Comparison of ENCODE assay signal across 1 cellular context in genomic region chr12:62966990-62967506, GRCh38.
TF ChIP-seq lines count a peak whose summit lies in the region.

No MANE protein-coding gene starts in this region.

TF ChIP-seq in HepG2, 621 proteins besides CTCF, POLR2A, EP300 and RAD21 (continued from another document and continues in another):
- TF ChIP-seq, protein P1, sequence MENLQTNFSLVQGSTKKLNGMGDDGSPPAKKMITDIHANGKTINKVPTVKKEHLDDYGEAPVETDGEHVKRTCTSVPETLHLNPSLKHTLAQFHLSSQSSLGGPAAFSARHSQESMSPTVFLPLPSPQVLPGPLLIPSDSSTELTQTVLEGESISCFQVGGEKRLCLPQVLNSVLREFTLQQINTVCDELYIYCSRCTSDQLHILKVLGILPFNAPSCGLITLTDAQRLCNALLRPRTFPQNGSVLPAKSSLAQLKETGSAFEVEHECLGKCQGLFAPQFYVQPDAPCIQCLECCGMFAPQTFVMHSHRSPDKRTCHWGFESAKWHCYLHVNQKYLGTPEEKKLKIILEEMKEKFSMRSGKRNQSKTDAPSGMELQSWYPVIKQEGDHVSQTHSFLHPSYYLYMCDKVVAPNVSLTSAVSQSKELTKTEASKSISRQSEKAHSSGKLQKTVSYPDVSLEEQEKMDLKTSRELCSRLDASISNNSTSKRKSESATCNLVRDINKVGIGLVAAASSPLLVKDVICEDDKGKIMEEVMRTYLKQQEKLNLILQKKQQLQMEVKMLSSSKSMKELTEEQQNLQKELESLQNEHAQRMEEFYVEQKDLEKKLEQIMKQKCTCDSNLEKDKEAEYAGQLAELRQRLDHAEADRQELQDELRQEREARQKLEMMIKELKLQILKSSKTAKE (CRISPR knock-in tag; IDR thresholded peaks at IDR 0.05; ENCODE audit: borderline replicate concordance) = peak; percentile 41; the same call in 1 of the 2 replicates
- no peak for TF ChIP-seq WIZ (CRISPR knock-in tag; IDR thresholded peaks at IDR 0.05)
- peak; percentile 70 for TF ChIP-seq MED1 (CRISPR knock-in tag; IDR thresholded peaks at IDR 0.05)
- peak; percentile 61 for TF ChIP-seq NCOR1 (IDR thresholded peaks at IDR 0.05; ENCODE audit: borderline replicate concordance, low read length)
- TF ChIP-seq NR2F2 (IDR thresholded peaks at IDR 0.05; ENCODE audit: borderline replicate concordance, low read depth) = peak; percentile 74
- no peak; the same call in 1 of the 2 replicates for TF ChIP-seq NKX3-1 (CRISPR knock-in tag; IDR thresholded peaks at IDR 0.05)
- no peak for TF ChIP-seq CEBPB (IDR thresholded peaks at IDR 0.05; ENCODE audit: borderline replicate concordance, low read depth, low read length)
- peak; percentile 52; the same call in 1 of the 2 replicates for TF ChIP-seq ZNF784 (CRISPR knock-in tag; IDR thresholded peaks at IDR 0.05; ENCODE audit: borderline replicate concordance)
- TF ChIP-seq PCBP2 (optimal IDR thresholded peaks at IDR 0.05; ENCODE audit: low read depth, low read length, poor library complexity, severe bottlenecking) = no peak
- TF ChIP-seq ZNF263 (CRISPR knock-in tag; IDR thresholded peaks at IDR 0.05) = no peak
- no peak for TF ChIP-seq SNAPC4 (CRISPR knock-in tag; IDR thresholded peaks at IDR 0.05)
- no peak for TF ChIP-seq ZNF616 (CRISPR knock-in tag; IDR thresholded peaks at IDR 0.05; ENCODE audit: low read depth)
- TF ChIP-seq DMAP1 (CRISPR knock-in tag; IDR thresholded peaks at IDR 0.05) = no peak
- TF ChIP-seq RFX5 (IDR thresholded peaks at IDR 0.05; ENCODE audit: low read depth, low read length) = no peak
- TF ChIP-seq ZNF501 (CRISPR knock-in tag; IDR thresholded peaks at IDR 0.05) = no peak
- no peak for TF ChIP-seq ZNF660 (CRISPR knock-in tag; IDR thresholded peaks at IDR 0.05; ENCODE audit: borderline replicate concordance, low read depth)
- TF ChIP-seq GRHL1 (CRISPR knock-in tag; conservative IDR thresholded peaks at IDR 0.05) = no peak
- TF ChIP-seq ZFP36L1 (CRISPR knock-in tag; IDR thresholded peaks at IDR 0.05) = no peak
- no peak for TF ChIP-seq REL (CRISPR knock-in tag; conservative IDR thresholded peaks at IDR 0.05)
- TF ChIP-seq ZSCAN21 (CRISPR knock-in tag; IDR thresholded peaks at IDR 0.05; ENCODE audit: borderline replicate concordance) = no peak
- no peak for TF ChIP-seq U2AF2 (IDR thresholded peaks at IDR 0.05; ENCODE audit: low read depth, low read length)
- no peak for TF ChIP-seq ZNF10 (CRISPR knock-in tag; IDR thresholded peaks at IDR 0.05; ENCODE audit: borderline replicate concordance, low read depth)
- TF ChIP-seq KLF16 (CRISPR knock-in tag; IDR thresholded peaks at IDR 0.05) = peak in 1 of 2 experiments; percentile 29; a peak in 1 of 4 replicates
- no peak for TF ChIP-seq ZSCAN22 (CRISPR knock-in tag; IDR thresholded peaks at IDR 0.05)
- TF ChIP-seq, protein P2, sequence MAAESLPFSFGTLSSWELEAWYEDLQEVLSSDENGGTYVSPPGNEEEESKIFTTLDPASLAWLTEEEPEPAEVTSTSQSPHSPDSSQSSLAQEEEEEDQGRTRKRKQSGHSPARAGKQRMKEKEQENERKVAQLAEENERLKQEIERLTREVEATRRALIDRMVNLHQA (CRISPR knock-in tag; IDR thresholded peaks at IDR 0.05) = no peak
- TF ChIP-seq ZNF253 (CRISPR knock-in tag; IDR thresholded peaks at IDR 0.05; ENCODE audit: borderline replicate concordance) = no peak
- TF ChIP-seq NFIB (CRISPR knock-in tag; IDR thresholded peaks at IDR 0.05; ENCODE audit: borderline replicate concordance) = no peak
- peak; percentile 74; the same call in 1 of the 2 replicates for TF ChIP-seq NCOA1 (CRISPR knock-in tag; IDR thresholded peaks at IDR 0.05)
- TF ChIP-seq ZMYM4 (CRISPR knock-in tag; IDR thresholded peaks at IDR 0.05) = peak; percentile 66; the same call in 1 of the 2 replicates
- TF ChIP-seq PRMT3 (CRISPR knock-in tag; IDR thresholded peaks at IDR 0.05; ENCODE audit: borderline replicate concordance, low read depth) = no peak
- no peak; the same call in 1 of the 2 replicates for TF ChIP-seq PATZ1 (CRISPR knock-in tag; IDR thresholded peaks at IDR 0.05)
- TF ChIP-seq ZKSCAN8 (CRISPR knock-in tag; IDR thresholded peaks at IDR 0.05; ENCODE audit: borderline replicate concordance) = 0 out of 2 replicates have a peak, but pooled peaks have one; percentile 21
- no peak for TF ChIP-seq ZNF687 (CRISPR knock-in tag; IDR thresholded peaks at IDR 0.05)
- peak; percentile 74; the same call in 1 of the 2 replicates for TF ChIP-seq MEIS2 (CRISPR knock-in tag; IDR thresholded peaks at IDR 0.05)
- TF ChIP-seq ZNF597 (CRISPR knock-in tag; IDR thresholded peaks at IDR 0.05) = no peak
- peak; percentile 74 for TF ChIP-seq TCF7 (IDR thresholded peaks at IDR 0.05; ENCODE audit: low read depth)
- no peak for TF ChIP-seq NFKB2 (CRISPR knock-in tag; IDR thresholded peaks at IDR 0.05; ENCODE audit: borderline replicate concordance)
- TF ChIP-seq NRL (CRISPR knock-in tag; IDR thresholded peaks at IDR 0.05; ENCODE audit: borderline replicate concordance) = no peak
- TF ChIP-seq, protein P3, sequence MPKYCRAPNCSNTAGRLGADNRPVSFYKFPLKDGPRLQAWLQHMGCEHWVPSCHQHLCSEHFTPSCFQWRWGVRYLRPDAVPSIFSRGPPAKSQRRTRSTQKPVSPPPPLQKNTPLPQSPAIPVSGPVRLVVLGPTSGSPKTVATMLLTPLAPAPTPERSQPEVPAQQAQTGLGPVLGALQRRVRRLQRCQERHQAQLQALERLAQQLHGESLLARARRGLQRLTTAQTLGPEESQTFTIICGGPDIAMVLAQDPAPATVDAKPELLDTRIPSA (CRISPR knock-in tag; IDR thresholded peaks at IDR 0.05; ENCODE audit: borderline replicate concordance) = no peak
- TF ChIP-seq, protein P4, sequence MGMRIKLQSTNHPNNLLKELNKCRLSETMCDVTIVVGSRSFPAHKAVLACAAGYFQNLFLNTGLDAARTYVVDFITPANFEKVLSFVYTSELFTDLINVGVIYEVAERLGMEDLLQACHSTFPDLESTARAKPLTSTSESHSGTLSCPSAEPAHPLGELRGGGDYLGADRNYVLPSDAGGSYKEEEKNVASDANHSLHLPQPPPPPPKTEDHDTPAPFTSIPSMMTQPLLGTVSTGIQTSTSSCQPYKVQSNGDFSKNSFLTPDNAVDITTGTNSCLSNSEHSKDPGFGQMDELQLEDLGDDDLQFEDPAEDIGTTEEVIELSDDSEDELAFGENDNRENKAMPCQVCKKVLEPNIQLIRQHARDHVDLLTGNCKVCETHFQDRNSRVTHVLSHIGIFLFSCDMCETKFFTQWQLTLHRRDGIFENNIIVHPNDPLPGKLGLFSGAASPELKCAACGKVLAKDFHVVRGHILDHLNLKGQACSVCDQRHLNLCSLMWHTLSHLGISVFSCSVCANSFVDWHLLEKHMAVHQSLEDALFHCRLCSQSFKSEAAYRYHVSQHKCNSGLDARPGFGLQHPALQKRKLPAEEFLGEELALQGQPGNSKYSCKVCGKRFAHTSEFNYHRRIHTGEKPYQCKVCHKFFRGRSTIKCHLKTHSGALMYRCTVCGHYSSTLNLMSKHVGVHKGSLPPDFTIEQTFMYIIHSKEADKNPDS (CRISPR knock-in tag; IDR thresholded peaks at IDR 0.05) = 0 out of 2 replicates have a peak, but pooled peaks have one; percentile 12
